9 cellular contexts compared by ENCODE assay signal in the genomic region with DNA sequence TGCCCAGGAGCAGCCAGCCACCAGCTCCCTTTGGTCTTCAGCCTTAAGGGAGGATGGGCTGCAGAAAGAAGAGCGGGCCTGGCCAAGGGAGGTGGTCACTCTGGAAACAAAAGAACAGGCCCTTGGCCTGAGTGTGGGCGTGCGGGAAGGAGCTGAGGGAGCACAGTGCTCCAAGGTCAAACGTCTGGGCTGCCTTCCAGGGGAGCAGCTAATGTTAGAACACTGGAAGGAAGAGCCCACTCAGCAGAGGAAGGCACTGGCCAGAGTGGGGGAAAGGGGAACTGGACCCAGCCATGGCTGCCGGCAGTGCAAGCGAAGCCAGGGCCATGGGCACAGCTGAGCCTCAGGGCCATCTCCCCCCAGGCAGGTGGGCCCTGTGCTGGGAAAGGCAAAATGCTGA. TPM values are rescaled to one million over a fixed set of nuclear protein-coding genes. Genes with fewer than 3 reads are reported as not detected.
DNase-seq lines count a peak whose midpoint lies in the region; ATAC-seq and TF ChIP-seq lines count a peak whose summit lies in the region.
"Had no signal": no experiment of that assay in that cellular context is flagged by ENCODE, and none has a peak within 500 bp of the region (broad histone marks: within the 10 kb centered on the region; RNA-seq: fewer than 3 reads in every experiment).

No MANE protein-coding gene starts in this region.

- intact Hi-C loops in esophagus muscularis mucosa (cut with DNase I) (no loop called here), upper lobe of right lung (cut with DNase I) (no loop called here)

- no peak for DNase-seq in activated T-cell treated with anti-CD3 and anti-CD28 coated beads, Interleukin-2, amount 50 U/mL, for 72 hours
- no peak for DNase-seq in activated T-cell treated with anti-CD3 and anti-CD28 coated beads for 4 hours
- no peak for DNase-seq in esophagus muscularis mucosa (ENCODE audit: extremely low spot score)
- peak; percentile 92 for DNase-seq in myocyte (ENCODE audit: low read depth)
- peak; percentile 87 for DNase-seq in upper lobe of right lung
- DNase-seq in stimulated activated CD8-positive, alpha-beta memory T cell treated with anti-CD3 and anti-CD28 coated beads, Interleukin-4, amount 100 ng/mL, for 48 hours: no peak
- no peak for DNase-seq in OCI-M1 (lab: John Stamatoyannopoulos, UW)
- DNase-seq: NCI-H69 had no signal

- TF ChIP-seq POLR2A in esophagus muscularis mucosa (IDR thresholded peaks at IDR 0.05; ENCODE audit: low read depth): no peak

- H3K27me3 ChIP-seq in esophagus muscularis mucosa: no peaks in the 10 kb centered on the region
- no peaks in the 10 kb centered on the region for H3K27me3 ChIP-seq in upper lobe of right lung

- H3K4me3 ChIP-seq in esophagus muscularis mucosa (no peak overlapping the region), upper lobe of right lung (no peak overlapping the region)

- H3K36me3 Mint-ChIP-seq in activated T-cell treated with anti-CD3 and anti-CD28 coated beads, Interleukin-2, amount 50 U/mL, for 72 hours (ENCODE audit: insufficient read depth in 2 of 2): peaks cover 6 to 13% of the 10 kb centered on the region in 2 donors

- H3K27ac ChIP-seq in esophagus muscularis mucosa (replicated peaks in 1 of 4) (peak overlapping the region; percentile 81 to 86 (median 83)), upper lobe of right lung (peak overlapping the region; percentile 87)

- no peaks in the 10 kb centered on the region for H3K9me3 ChIP-seq in esophagus muscularis mucosa
- no peaks in the 10 kb centered on the region for H3K9me3 ChIP-seq in upper lobe of right lung

- H3K4me1 ChIP-seq in esophagus muscularis mucosa (peaks cover 92 to 100% (median 97%) of the 10 kb centered on the region in 4 donors), upper lobe of right lung (peaks cover 86% of the 10 kb centered on the region)

- peaks cover 100% of the 10 kb centered on the region for H3K4me1 Mint-ChIP-seq in activated T-cell treated with anti-CD3 and anti-CD28 coated beads, Interleukin-2, amount 50 U/mL, for 72 hours (ENCODE audit: low read depth)

- WGBS in esophagus muscularis mucosa: 20% methylated on average over 6 of the region's 6 CpGs

- ATAC-seq in activated T-cell treated with anti-CD3 and anti-CD28 coated beads, Interleukin-2, amount 50 U/mL, for 72 hours (replicated peaks in 1 of 2): no peak
- ATAC-seq in upper lobe of right lung: peak; percentile 85
- ATAC-seq in HG03139 (IDR thresholded peaks at IDR 0.05; ENCODE audit: unreplicated experiment): no peak

- peaks cover 0 to 18% (median 10%) of the 10 kb centered on the region in 4 donors for H3K36me3 ChIP-seq in esophagus muscularis mucosa
- peaks cover under 1% of the 10 kb centered on the region for H3K36me3 ChIP-seq in upper lobe of right lung

- no peaks in the 10 kb centered on the region for H3K27me3 Mint-ChIP-seq in activated T-cell treated with anti-CD3 and anti-CD28 coated beads, Interleukin-2, amount 50 U/mL, for 72 hours (ENCODE audit: low read depth)

- no peak for TF ChIP-seq EP300 in esophagus muscularis mucosa (IDR thresholded peaks at IDR 0.05)

- no peaks in the 10 kb centered on the region for H3K9me3 Mint-ChIP-seq in activated T-cell treated with anti-CD3 and anti-CD28 coated beads, Interleukin-2, amount 50 U/mL, for 72 hours

- peak overlapping the region; percentile 99 for H3K27ac Mint-ChIP-seq in activated T-cell treated with anti-CD3 and anti-CD28 coated beads, Interleukin-2, amount 50 U/mL, for 72 hours

- TF ChIP-seq CTCF in esophagus muscularis mucosa (IDR thresholded peaks at IDR 0.05) (no peak), upper lobe of right lung (IDR thresholded peaks at IDR 0.05) (no peak)

- peak overlapping the region; percentile 34 to 42 for H3K4me3 Mint-ChIP-seq in activated T-cell treated with anti-CD3 and anti-CD28 coated beads, Interleukin-2, amount 50 U/mL, for 72 hours

RNA-seq across cellular contexts. Expression of gene FAM53B, which starts 42.7 kb away (rescaled TPM):
- 10 to 100 TPM; 30.0 to 37.7 TPM for total RNA-seq in activated T-cell treated with anti-CD3 and anti-CD28 coated beads, Interleukin-2, amount 50 U/mL, for 72 hours
- total RNA-seq in esophagus muscularis mucosa: 10 to 100 TPM; 25.2 to 43.3 (median 34.7) TPM
- 28.3 and 28.7 TPM in 2 replicates for total RNA-seq in myocyte
- 14.8 TPM for polyA plus RNA-seq in myocyte (2012)
- 31.4 TPM for total RNA-seq in upper lobe of right lung

Comparison
In these comparisons a context has a peak if more than half of its experiments do, and no peak if none do; other contexts are left out.
1. DNase-seq: peak in myocyte (single experiment) and upper lobe of right lung (single experiment); none in activated T-cell treated with anti-CD3 and anti-CD28 coated beads, Interleukin-2, amount 50 U/mL, for 72 hours (0 of 2), activated T-cell treated with anti-CD3 and anti-CD28 coated beads for 4 hours (single experiment), esophagus muscularis mucosa (single experiment), stimulated activated CD8-positive, alpha-beta memory T cell treated with anti-CD3 and anti-CD28 coated beads, Interleukin-4, amount 100 ng/mL, for 48 hours (single experiment) and OCI-M1 (single experiment).